Comparison of ENCODE assay signal across 1 cellular context in genomic region chr22:31223786-31224191, GRCh38.
TF ChIP-seq lines count a peak whose summit lies in the region.

No MANE protein-coding gene starts in this region.

TF ChIP-seq in HepG2, 621 proteins besides CTCF, POLR2A, EP300 and RAD21 (continued from another document and continues in another):
- TF ChIP-seq, protein P1, sequence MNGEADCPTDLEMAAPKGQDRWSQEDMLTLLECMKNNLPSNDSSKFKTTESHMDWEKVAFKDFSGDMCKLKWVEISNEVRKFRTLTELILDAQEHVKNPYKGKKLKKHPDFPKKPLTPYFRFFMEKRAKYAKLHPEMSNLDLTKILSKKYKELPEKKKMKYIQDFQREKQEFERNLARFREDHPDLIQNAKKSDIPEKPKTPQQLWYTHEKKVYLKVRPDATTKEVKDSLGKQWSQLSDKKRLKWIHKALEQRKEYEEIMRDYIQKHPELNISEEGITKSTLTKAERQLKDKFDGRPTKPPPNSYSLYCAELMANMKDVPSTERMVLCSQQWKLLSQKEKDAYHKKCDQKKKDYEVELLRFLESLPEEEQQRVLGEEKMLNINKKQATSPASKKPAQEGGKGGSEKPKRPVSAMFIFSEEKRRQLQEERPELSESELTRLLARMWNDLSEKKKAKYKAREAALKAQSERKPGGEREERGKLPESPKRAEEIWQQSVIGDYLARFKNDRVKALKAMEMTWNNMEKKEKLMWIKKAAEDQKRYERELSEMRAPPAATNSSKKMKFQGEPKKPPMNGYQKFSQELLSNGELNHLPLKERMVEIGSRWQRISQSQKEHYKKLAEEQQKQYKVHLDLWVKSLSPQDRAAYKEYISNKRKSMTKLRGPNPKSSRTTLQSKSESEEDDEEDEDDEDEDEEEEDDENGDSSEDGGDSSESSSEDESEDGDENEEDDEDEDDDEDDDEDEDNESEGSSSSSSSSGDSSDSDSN (CRISPR knock-in tag; IDR thresholded peaks at IDR 0.05): peak; percentile 63; the same call in 1 of the 2 replicates
- TF ChIP-seq, protein P2, sequence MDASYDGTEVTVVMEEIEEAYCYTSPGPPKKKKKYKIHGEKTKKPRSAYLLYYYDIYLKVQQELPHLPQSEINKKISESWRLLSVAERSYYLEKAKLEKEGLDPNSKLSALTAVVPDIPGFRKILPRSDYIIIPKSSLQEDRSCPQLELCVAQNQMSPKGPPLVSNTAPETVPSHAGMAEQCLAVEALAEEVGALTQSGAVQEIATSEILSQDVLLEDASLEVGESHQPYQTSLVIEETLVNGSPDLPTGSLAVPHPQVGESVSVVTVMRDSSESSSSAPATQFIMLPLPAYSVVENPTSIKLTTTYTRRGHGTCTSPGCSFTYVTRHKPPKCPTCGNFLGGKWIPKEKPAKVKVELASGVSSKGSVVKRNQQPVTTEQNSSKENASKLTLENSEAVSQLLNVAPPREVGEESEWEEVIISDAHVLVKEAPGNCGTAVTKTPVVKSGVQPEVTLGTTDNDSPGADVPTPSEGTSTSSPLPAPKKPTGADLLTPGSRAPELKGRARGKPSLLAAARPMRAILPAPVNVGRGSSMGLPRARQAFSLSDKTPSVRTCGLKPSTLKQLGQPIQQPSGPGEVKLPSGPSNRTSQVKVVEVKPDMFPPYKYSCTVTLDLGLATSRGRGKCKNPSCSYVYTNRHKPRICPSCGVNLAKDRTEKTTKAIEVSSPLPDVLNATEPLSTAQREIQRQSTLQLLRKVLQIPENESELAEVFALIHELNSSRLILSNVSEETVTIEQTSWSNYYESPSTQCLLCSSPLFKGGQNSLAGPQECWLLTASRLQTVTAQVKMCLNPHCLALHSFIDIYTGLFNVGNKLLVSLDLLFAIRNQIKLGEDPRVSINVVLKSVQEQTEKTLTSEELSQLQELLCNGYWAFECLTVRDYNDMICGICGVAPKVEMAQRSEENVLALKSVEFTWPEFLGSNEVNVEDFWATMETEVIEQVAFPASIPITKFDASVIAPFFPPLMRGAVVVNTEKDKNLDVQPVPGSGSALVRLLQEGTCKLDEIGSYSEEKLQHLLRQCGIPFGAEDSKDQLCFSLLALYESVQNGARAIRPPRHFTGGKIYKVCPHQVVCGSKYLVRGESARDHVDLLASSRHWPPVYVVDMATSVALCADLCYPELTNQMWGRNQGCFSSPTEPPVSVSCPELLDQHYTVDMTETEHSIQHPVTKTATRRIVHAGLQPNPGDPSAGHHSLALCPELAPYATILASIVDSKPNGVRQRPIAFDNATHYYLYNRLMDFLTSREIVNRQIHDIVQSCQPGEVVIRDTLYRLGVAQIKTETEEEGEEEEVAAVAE (CRISPR knock-in tag; IDR thresholded peaks at IDR 0.05; ENCODE audit: borderline replicate concordance): no peak
- no peak for TF ChIP-seq RARG (CRISPR knock-in tag; IDR thresholded peaks at IDR 0.05; ENCODE audit: low read depth)
- peak; percentile 77; the same call in 1 of the 2 replicates for TF ChIP-seq ZNF788 (CRISPR knock-in tag; IDR thresholded peaks at IDR 0.05; ENCODE audit: borderline replicate concordance)
- peak; percentile 83 for TF ChIP-seq ZNF331 (CRISPR knock-in tag; IDR thresholded peaks at IDR 0.05)
- peak; percentile 45; the same call in 1 of the 2 replicates for TF ChIP-seq ZNF580 (CRISPR knock-in tag; IDR thresholded peaks at IDR 0.05; ENCODE audit: borderline replicate concordance, low read depth)
- TF ChIP-seq MNT (IDR thresholded peaks at IDR 0.05): no peak
- TF ChIP-seq ZMYM2 (CRISPR knock-in tag; IDR thresholded peaks at IDR 0.05): no peak
- TF ChIP-seq SCMH1 (CRISPR knock-in tag; IDR thresholded peaks at IDR 0.05; ENCODE audit: borderline replicate concordance): no peak
- 0 out of 2 replicates have a peak, but pooled peaks have one; percentile 11 for TF ChIP-seq HMG20B (CRISPR knock-in tag; conservative IDR thresholded peaks at IDR 0.05)
- no peak for TF ChIP-seq ZFAT (CRISPR knock-in tag; conservative IDR thresholded peaks at IDR 0.05)
- peak; percentile 84 for TF ChIP-seq XRCC5 (optimal IDR thresholded peaks at IDR 0.05; ENCODE audit: low read length)
- peak; percentile 48 for TF ChIP-seq RARA (CRISPR knock-in tag; IDR thresholded peaks at IDR 0.05)
- TF ChIP-seq ARNT2 (CRISPR knock-in tag; IDR thresholded peaks at IDR 0.05; ENCODE audit: low read depth): no peak
- TF ChIP-seq ZNF772 (CRISPR knock-in tag; IDR thresholded peaks at IDR 0.05): peak; percentile 65; the same call in 1 of the 2 replicates
- TF ChIP-seq, protein P3, sequence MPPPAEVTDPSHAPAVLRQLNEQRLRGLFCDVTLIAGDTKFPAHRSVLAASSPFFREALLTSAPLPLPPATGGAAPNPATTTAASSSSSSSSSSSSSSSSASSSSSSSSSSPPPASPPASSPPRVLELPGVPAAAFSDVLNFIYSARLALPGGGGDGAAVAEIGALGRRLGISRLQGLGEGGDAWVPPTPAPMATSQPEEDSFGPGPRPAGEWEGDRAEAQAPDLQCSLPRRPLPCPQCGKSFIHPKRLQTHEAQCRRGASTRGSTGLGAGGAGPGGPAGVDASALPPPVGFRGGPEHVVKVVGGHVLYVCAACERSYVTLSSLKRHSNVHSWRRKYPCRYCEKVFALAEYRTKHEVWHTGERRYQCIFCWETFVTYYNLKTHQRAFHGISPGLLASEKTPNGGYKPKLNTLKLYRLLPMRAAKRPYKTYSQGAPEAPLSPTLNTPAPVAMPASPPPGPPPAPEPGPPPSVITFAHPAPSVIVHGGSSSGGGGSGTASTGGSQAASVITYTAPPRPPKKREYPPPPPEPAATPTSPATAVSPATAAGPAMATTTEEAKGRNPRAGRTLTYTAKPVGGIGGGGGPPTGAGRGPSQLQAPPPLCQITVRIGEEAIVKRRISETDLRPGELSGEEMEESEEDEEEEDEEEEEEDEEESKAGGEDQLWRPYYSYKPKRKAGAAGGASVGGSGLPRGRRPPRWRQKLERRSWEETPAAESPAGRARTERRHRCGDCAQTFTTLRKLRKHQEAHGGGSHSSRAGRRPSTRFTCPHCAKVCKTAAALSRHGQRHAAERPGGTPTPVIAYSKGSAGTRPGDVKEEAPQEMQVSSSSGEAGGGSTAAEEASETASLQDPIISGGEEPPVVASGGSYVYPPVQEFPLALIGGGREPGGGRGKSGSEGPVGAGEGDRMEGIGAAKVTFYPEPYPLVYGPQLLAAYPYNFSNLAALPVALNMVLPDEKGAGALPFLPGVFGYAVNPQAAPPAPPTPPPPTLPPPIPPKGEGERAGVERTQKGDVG (CRISPR knock-in tag; IDR thresholded peaks at IDR 0.05; ENCODE audit: borderline replicate concordance): peak; percentile 60; the same call in 1 of the 2 replicates
- 0 out of 2 replicates have a peak, but pooled peaks have one; percentile 36 for TF ChIP-seq KLF11 (CRISPR knock-in tag; IDR thresholded peaks at IDR 0.05)
- no peak for TF ChIP-seq ZNF773 (CRISPR knock-in tag; IDR thresholded peaks at IDR 0.05; ENCODE audit: borderline replicate concordance)
- TF ChIP-seq SP5 (CRISPR knock-in tag; IDR thresholded peaks at IDR 0.05; ENCODE audit: borderline replicate concordance, low read depth): no peak
- TF ChIP-seq ZNF382 (CRISPR knock-in tag; IDR thresholded peaks at IDR 0.05; ENCODE audit: borderline replicate concordance): no peak
- 0 out of 2 replicates have a peak, but pooled peaks have one; percentile 31 for TF ChIP-seq TP53 (CRISPR knock-in tag; conservative IDR thresholded peaks at IDR 0.05)
- peak; percentile 90 for TF ChIP-seq SAP130 (CRISPR knock-in tag; IDR thresholded peaks at IDR 0.05; ENCODE audit: low read depth)
- TF ChIP-seq MAFG (CRISPR knock-in tag; IDR thresholded peaks at IDR 0.05): no peak
- TF ChIP-seq ZFP91 (CRISPR knock-in tag; IDR thresholded peaks at IDR 0.05; ENCODE audit: borderline replicate concordance): peak; percentile 28; the same call in 1 of the 2 replicates
- TF ChIP-seq ZNF292 (CRISPR knock-in tag; IDR thresholded peaks at IDR 0.05; ENCODE audit: borderline replicate concordance, low read depth): peak; percentile 100
- peak; percentile 74; the same call in 1 of the 2 replicates for TF ChIP-seq AFF4 (CRISPR knock-in tag; IDR thresholded peaks at IDR 0.05)
- peak; percentile 67 for TF ChIP-seq SIX4 (CRISPR knock-in tag; IDR thresholded peaks at IDR 0.05)
- TF ChIP-seq SMAD3 (CRISPR knock-in tag; IDR thresholded peaks at IDR 0.05): peak; percentile 66; the same call in 1 of the 2 replicates
- TF ChIP-seq PRDM10 (CRISPR knock-in tag; IDR thresholded peaks at IDR 0.05; ENCODE audit: low read depth): peak; percentile 38; the same call in 1 of the 2 replicates
- TF ChIP-seq CCAR2 (optimal IDR thresholded peaks at IDR 0.05; ENCODE audit: low read depth, low read length): no peak
- peak; percentile 81 for TF ChIP-seq ZNF205 (CRISPR knock-in tag; IDR thresholded peaks at IDR 0.05)
- no peak for TF ChIP-seq ZNF160 (CRISPR knock-in tag; IDR thresholded peaks at IDR 0.05)
- TF ChIP-seq E2F2 (CRISPR knock-in tag; IDR thresholded peaks at IDR 0.05; ENCODE audit: borderline replicate concordance): no peak
